Comparison of ENCODE assay signal across 21 cellular contexts in the genomic region with DNA sequence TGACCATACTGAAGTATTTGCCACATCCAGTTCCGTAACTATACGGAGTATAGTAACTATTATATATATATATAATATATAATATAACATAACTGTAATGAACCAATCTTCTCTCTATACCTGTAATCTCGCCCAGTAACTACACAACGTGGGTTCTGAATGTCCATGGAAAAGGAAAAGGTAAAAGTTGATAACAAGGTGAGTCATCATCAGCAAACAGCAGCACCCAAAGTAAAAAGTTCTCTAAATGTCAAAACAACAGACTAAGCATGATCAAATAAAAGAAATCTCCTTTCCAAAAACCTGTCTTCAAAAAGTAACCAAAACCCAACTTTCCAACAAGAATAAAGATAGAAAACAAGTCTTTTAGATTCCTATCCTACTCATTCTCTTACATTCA.
"Had no signal": no experiment of that assay in that cellular context is flagged by ENCODE, and none has a peak within 500 bp of the region (broad histone marks: within the 10 kb centered on the region; RNA-seq: fewer than 3 reads in every experiment).

No MANE protein-coding gene starts in this region.

- H3K4me3 ChIP-seq: MG63, Peyer's patch, SJCRH30 had no signal

- H3K36me3 ChIP-seq: MG63, Peyer's patch, SJCRH30 had no signal

- ATAC-seq: Right ventricle myocardium inferior, SK-N-SH treated with all-trans-retinoic acid at 6 μM for 48 hours had no signal

- H3K27me3 ChIP-seq: MG63, Peyer's patch, SJCRH30 had no signal

- H3K4me1 ChIP-seq: Peyer's patch, SJCRH30 had no signal

- H3K9me3 ChIP-seq: MG63, Peyer's patch, SJCRH30 had no signal

- H3K27ac ChIP-seq: HL-60, Peyer's patch, SJCRH30 had no signal

- DNase-seq: Karpas-422, KG1, MG63, NCI-H1092 treated with DMSO at 0.1 percent for 48 hours, NCI-H1436, NCI-H187, NCI-H2029, NCI-H2081 treated with DMSO at 0.1 percent for 48 hours, NCI-H2171, NCI-H226, NCI-H446, NCI-H510A, NCI-H524 treated with DMSO at 0.1 percent for 48 hours, NCI-H69, NCI-H774, Peyer's patch, SHP77 treated with DMSO at 0.1 percent for 48 hours, SJCRH30 had no signal
